13 cellular contexts compared by ENCODE assay signal in genomic region chr5:150639317-150639738, GRCh38.
DNase-seq lines count a peak whose midpoint lies in the region; TF ChIP-seq lines count a peak whose summit lies in the region.
"Had no signal": no experiment of that assay in that cellular context is flagged by ENCODE, and none has a peak within 500 bp of the region (broad histone marks: within the 10 kb centered on the region; RNA-seq: fewer than 3 reads in every experiment).

No MANE protein-coding gene starts in this region.

- peak overlapping the region; percentile 96 to 98 (median 97) for H3K27ac Mint-ChIP-seq in nephron

- no peaks in the 10 kb centered on the region for H3K9me3 Mint-ChIP-seq in nephron

- intact Hi-C loops in tibial artery (cut with DNase I; ENCODE audit: low total_unique reads): no loop called here

- no peaks in the 10 kb centered on the region for H3K27me3 ChIP-seq in NT2/D1 (ENCODE audit: insufficient read depth, insufficient read length)
- H3K27me3 ChIP-seq in tibial artery: no peaks in the 10 kb centered on the region

- peak overlapping the region; percentile 26 for H3K9ac ChIP-seq in NT2/D1 (ENCODE audit: insufficient read length, low read depth)

- peaks cover 4% of the 10 kb centered on the region for H3K27me3 Mint-ChIP-seq in nephron (ENCODE audit: low read depth)

- no peaks in the 10 kb centered on the region for H3K36me3 ChIP-seq in NT2/D1 (ENCODE audit: insufficient read depth, insufficient read length, low read length)
- H3K36me3 ChIP-seq in tibial artery: no peaks in the 10 kb centered on the region

- H3K4me3 ChIP-seq in NT2/D1 (ENCODE audit: insufficient read length, low read depth) (no peak overlapping the region), coronary artery (no peak overlapping the region), tibial artery (no peak overlapping the region)
- H3K4me3 ChIP-seq: K562 had no signal

- peaks cover 91% of the 10 kb centered on the region for H3K4me1 Mint-ChIP-seq in nephron

- peaks cover 24% of the 10 kb centered on the region for H3K4me1 ChIP-seq in NT2/D1 (ENCODE audit: insufficient read depth, insufficient read length)
- H3K4me1 ChIP-seq in tibial artery: peaks cover 7 to 100% (median 96%) of the 10 kb centered on the region in 4 donors

- peak overlapping the region; percentile 33 to 91 (median 37) for H3K4me3 Mint-ChIP-seq in nephron

- H3K27ac ChIP-seq in coronary artery: peak overlapping the region; percentile 96 to 99
- peak overlapping the region; percentile 83 to 86 for H3K27ac ChIP-seq in tibial artery

- H3K9me3 ChIP-seq in NT2/D1 (ENCODE audit: insufficient read depth, low read length): no peaks in the 10 kb centered on the region
- H3K9me3 ChIP-seq in tibial artery: no peaks in the 10 kb centered on the region

- no peak for TF ChIP-seq CTCF in coronary artery (IDR thresholded peaks at IDR 0.05)
- no peak for TF ChIP-seq CTCF in nephron (IDR thresholded peaks at IDR 0.05; ENCODE audit: unreplicated experiment in 3 of 3)
- TF ChIP-seq CTCF in tibial artery (IDR thresholded peaks at IDR 0.05): no peak

- DNase-seq in NT2/D1 (ENCODE audit: low read depth, low spot score) (no peak), coronary artery (ENCODE audit: low spot score) (no peak), tibial artery (no peak), DMS79 (lab: John Stamatoyannopoulos, UW) (no peak), cortex of kidney (lab: John Stamatoyannopoulos, UW) (no peak)
- no peak for DNase-seq in activated CD4-positive, alpha-beta T cell treated with anti-CD3 and anti-CD28 coated beads, Interleukin-2, amount 50 U/mL, for 1 hour
- DNase-seq: activated CD4-positive, CD25-positive, alpha-beta regulatory T cell treated with anti-CD3 and anti-CD28 coated beads, Interleukin-2, amount 50 U/mL, for 72 hours; COR-L47; NCI-H146; NCI-H748 treated with DMSO at 0.1 percent for 48 hours; stimulated activated CD4-positive, alpha-beta T cell treated with anti-CD3 and anti-CD28 coated beads, Interleukin-2, amount 100 ng/mL, for 24 hours had no signal

- peaks cover 5% of the 10 kb centered on the region for H3K36me3 Mint-ChIP-seq in nephron (ENCODE audit: low read depth)
